Comparison of ENCODE assay signal across 18 cellular contexts in the genomic region with DNA sequence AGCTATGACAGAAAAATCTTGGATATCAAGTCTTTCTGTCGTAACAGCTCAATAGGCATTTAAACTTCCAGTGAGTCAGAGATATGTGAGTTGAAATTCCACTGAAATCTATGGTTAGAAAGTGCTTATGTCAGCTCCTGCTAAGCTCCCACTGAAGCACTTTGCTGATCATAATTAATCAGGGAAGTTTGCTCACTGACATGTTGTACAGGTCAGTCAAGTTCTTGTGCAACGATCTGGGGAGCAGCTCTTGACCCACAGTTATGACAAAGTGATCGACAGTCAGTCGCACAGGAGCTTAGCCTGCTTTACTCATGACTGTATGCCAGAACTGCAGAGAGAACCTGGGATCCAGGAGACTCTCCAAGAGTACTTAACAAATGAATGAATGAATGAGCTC.
DNase-seq lines count a peak whose midpoint lies in the region; ATAC-seq and TF ChIP-seq lines count a peak whose summit lies in the region.
"Had no signal": no experiment of that assay in that cellular context is flagged by ENCODE, and none has a peak within 500 bp of the region (broad histone marks: within the 10 kb centered on the region; RNA-seq: fewer than 3 reads in every experiment).

No MANE protein-coding gene starts in this region.

- H3K9me3 ChIP-seq in smooth muscle cell (replicated peaks; ENCODE audit: low read depth) (no peaks in the 10 kb centered on the region), osteoblast (ENCODE audit: low read depth, low read length) (no peaks in the 10 kb centered on the region)

- H3K4me2 ChIP-seq in smooth muscle cell: peak overlapping the region; percentile 56
- H3K4me2 ChIP-seq in osteoblast (ENCODE audit: insufficient read depth, low read length): no peak overlapping the region

- H4K20me1 ChIP-seq in smooth muscle cell (ENCODE audit: low read depth): no peaks in the 10 kb centered on the region
- H4K20me1 ChIP-seq in osteoblast (ENCODE audit: insufficient read depth, low read length): no peaks in the 10 kb centered on the region

- in situ Hi-C loops in astrocyte of the spinal cord (cut with HindIII; ENCODE audit: low sequenced_read_pairs): no loop called here

- H3K4me1 ChIP-seq in smooth muscle cell (ENCODE audit: low read depth) (peaks cover 6% of the 10 kb centered on the region), osteoblast (ENCODE audit: insufficient read depth, low read length) (no peaks in the 10 kb centered on the region)

- H2AFZ ChIP-seq in smooth muscle cell (ENCODE audit: low read depth) (no peak overlapping the region), osteoblast (ENCODE audit: low read length) (no peak overlapping the region)
- H2AFZ ChIP-seq: GM23248 had no signal

- TF ChIP-seq CTCF in astrocyte of the spinal cord (IDR thresholded peaks at IDR 0.05; ENCODE audit: low read depth, low read length) (no peak), kidney epithelial cell (IDR thresholded peaks at IDR 0.05; ENCODE audit: insufficient read depth, low read length, poor library complexity, severe bottlenecking) (no peak), smooth muscle cell (IDR thresholded peaks at IDR 0.05; ENCODE audit: borderline replicate concordance, insufficient read depth, poor library complexity, severe bottlenecking) (no peak), osteoblast (IDR thresholded peaks at IDR 0.05; ENCODE audit: extremely low read depth, low read depth, low read length) (no peak)

- H3K79me2 ChIP-seq in smooth muscle cell (ENCODE audit: low read depth) (no peaks in the 10 kb centered on the region), osteoblast (ENCODE audit: insufficient read depth, low read length) (no peaks in the 10 kb centered on the region)

- H3K27me3 ChIP-seq in kidney epithelial cell (ENCODE audit: control insufficient read depth, insufficient read depth, low read length) (no peaks in the 10 kb centered on the region), smooth muscle cell (ENCODE audit: low read depth) (peaks cover 62% of the 10 kb centered on the region), osteoblast (ENCODE audit: insufficient read depth, low read length) (no peaks in the 10 kb centered on the region)

- no peak for ATAC-seq in HG02798 (IDR thresholded peaks at IDR 0.05; ENCODE audit: poor library complexity, unreplicated experiment)
- ATAC-seq: left colon had no signal

- DNase-seq in NCI-H226 (peak; percentile 47), astrocyte of the spinal cord (ENCODE audit: low read depth, low spot score) (peak; percentile 19), kidney epithelial cell (ENCODE audit: low read depth) (peak; percentile 59), smooth muscle cell (lab: John Stamatoyannopoulos, UW; ENCODE audit: unreplicated experiment) (no peak), osteoblast (ENCODE audit: insufficient read length, low spot score, missing footprints) (no peak)
- DNase-seq in stimulated activated CD4-positive, alpha-beta T cell treated with anti-CD3 and anti-CD28 coated beads, Interleukin-4, amount 100 ng/mL, for 4 hours: no peak
- DNase-seq in activated CD4-positive, alpha-beta T cell treated with anti-CD3 and anti-CD28 coated beads for 4 hours: no peak
- DNase-seq: activated CD4-positive, alpha-beta T cell treated with anti-CD3 and anti-CD28 coated beads, Interleukin-2, amount 50 U/mL, for 1 hour; activated naive CD4-positive, alpha-beta T cell; activated T-cell treated with anti-CD3 and anti-CD28 coated beads for 4 hours; AML-193; EL; GM23248; left colon; NCI-H2081; NCI-H526 treated with DMSO at 0.1 percent for 48 hours had no signal

- H3K9ac ChIP-seq in smooth muscle cell (ENCODE audit: low read depth): no peak overlapping the region
- H3K9ac ChIP-seq: GM23248 had no signal

- H3K4me3 ChIP-seq in astrocyte of the spinal cord (ENCODE audit: low read depth, low read length) (no peak overlapping the region), kidney epithelial cell (ENCODE audit: low read depth, low read length) (no peak overlapping the region), smooth muscle cell (no peak overlapping the region), osteoblast (ENCODE audit: insufficient read depth, low read length) (no peak overlapping the region)
- H3K4me3 ChIP-seq: GM23248, SK-N-MC had no signal

- H3K36me3 ChIP-seq in kidney epithelial cell (ENCODE audit: control insufficient read depth, insufficient read depth, low read length): no peaks in the 10 kb centered on the region
- H3K36me3 ChIP-seq in smooth muscle cell (ENCODE audit: low read depth): no peaks in the 10 kb centered on the region
- no peaks in the 10 kb centered on the region for H3K36me3 ChIP-seq in osteoblast (ENCODE audit: insufficient read depth, low read length)

- no peaks in the 10 kb centered on the region for H3F3A ChIP-seq in smooth muscle cell (ENCODE audit: low read depth)

- H3K27ac ChIP-seq in smooth muscle cell (ENCODE audit: low read depth): no peak overlapping the region
- no peak overlapping the region for H3K27ac ChIP-seq in osteoblast (ENCODE audit: low read depth, low read length)
- H3K27ac ChIP-seq: GM23248, SK-N-MC had no signal

- WGBS in smooth muscle cell (ENCODE audit: low lambda C conversion rate): 26% methylated on average over 4 of the region's 4 CpGs

Comparison
In these comparisons a context has a peak if more than half of its experiments do, and no peak if none do; other contexts are left out.
1. DNase-seq: peak in NCI-H226 (single experiment), astrocyte of the spinal cord (single experiment) and kidney epithelial cell (single experiment); none in smooth muscle cell (single experiment), stimulated activated CD4-positive, alpha-beta T cell treated with anti-CD3 and anti-CD28 coated beads, Interleukin-4, amount 100 ng/mL, for 4 hours (0 of 2), activated CD4-positive, alpha-beta T cell treated with anti-CD3 and anti-CD28 coated beads for 4 hours (0 of 2) and osteoblast (single experiment).